Comparison of ENCODE assay signal across 1 cellular context in the genomic region with DNA sequence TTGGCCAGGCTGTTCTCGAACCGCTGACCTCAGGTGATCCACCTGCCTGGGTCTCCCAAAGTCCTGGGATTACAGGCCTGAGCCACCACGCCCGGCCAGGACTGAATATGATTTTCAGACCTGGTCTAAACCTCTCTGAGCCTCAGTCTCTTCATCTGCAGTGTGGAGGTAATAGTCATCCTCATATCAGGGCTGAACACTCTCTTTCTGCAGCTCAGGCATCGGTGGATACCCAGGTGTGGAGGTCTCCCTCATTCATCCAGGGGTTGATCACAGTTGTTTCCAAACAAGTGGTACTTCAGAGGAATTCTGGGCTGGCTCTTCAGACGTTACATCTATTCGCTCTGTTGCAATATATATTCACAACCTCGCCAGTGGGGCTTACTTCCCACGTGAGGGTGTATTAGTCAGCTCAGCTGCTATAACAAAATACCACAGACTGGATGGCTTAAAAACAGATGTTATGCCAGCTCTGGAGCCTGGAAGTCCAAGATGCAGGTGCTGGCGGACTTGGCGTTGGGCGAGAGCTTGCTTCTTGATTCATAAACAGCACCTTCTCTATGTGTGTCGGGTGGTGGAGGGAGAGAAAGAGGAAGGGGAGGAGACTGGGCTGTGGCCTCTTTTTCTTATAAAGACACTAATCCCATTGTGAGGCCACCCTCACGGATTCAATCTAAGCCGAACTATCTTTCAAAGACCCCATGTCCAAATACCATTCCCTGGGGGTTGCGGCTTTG.
TF ChIP-seq lines count a peak whose summit lies in the region.

No MANE protein-coding gene starts in this region.

TF ChIP-seq in HepG2, 621 proteins besides CTCF, POLR2A, EP300 and RAD21 (continued from another document):
- no peak for TF ChIP-seq ZFAT (CRISPR knock-in tag; conservative IDR thresholded peaks at IDR 0.05)
- TF ChIP-seq PCBP2 (optimal IDR thresholded peaks at IDR 0.05; ENCODE audit: low read depth, low read length, poor library complexity, severe bottlenecking) = no peak
TF ChIP-seq in HepG2: peak in this region for 1.
